ENCODE assay signal across 1 cellular context in the genomic region with DNA sequence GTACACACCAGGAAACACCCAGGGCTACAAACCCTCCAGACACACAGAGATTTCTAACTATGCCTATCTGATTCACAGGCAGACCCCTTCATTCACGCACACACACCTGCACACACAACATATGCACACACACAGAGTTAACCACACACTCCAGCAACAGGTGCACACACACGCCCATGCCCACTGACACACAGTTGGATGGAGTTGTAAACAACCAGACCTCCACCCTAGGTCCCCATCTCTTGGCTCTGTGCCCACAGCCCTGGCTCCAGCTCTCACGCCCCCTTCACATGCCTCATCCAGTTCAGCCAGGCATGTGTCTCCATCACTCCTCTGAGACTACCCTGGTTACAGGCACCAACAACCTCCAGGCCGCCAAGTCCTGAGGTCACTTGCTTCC.
TF ChIP-seq lines count a peak whose summit lies in the region.

No MANE protein-coding gene starts in this region.

TF ChIP-seq in HepG2, 621 proteins besides CTCF, POLR2A, EP300 and RAD21 (continued from another document):
- TF ChIP-seq ZXDC (CRISPR knock-in tag; IDR thresholded peaks at IDR 0.05) (no peak), ZFP37 (CRISPR knock-in tag; IDR thresholded peaks at IDR 0.05; ENCODE audit: borderline replicate concordance) (no peak), XRCC5 (optimal IDR thresholded peaks at IDR 0.05; ENCODE audit: low read length) (no peak), ZNF446 (CRISPR knock-in tag; IDR thresholded peaks at IDR 0.05) (no peak), SIN3A (IDR thresholded peaks at IDR 0.05; ENCODE audit: borderline replicate concordance, low read depth, low read length) (no peak), PRMT3 (CRISPR knock-in tag; IDR thresholded peaks at IDR 0.05; ENCODE audit: borderline replicate concordance, low read depth) (no peak), GATAD1 (CRISPR knock-in tag; IDR thresholded peaks at IDR 0.05) (no peak), ATF3 (CRISPR knock-in tag; IDR thresholded peaks at IDR 0.05) (no peak), GTF2F1 (IDR thresholded peaks at IDR 0.05; ENCODE audit: low read length) (no peak), ZNF704 (CRISPR knock-in tag; IDR thresholded peaks at IDR 0.05; ENCODE audit: borderline replicate concordance) (no peak), FOXO1 (CRISPR knock-in tag; IDR thresholded peaks at IDR 0.05) (no peak), TCF7 (IDR thresholded peaks at IDR 0.05; ENCODE audit: low read depth) (no peak), GMEB1 (CRISPR knock-in tag; IDR thresholded peaks at IDR 0.05; ENCODE audit: borderline replicate concordance) (no peak), PHF5A (CRISPR knock-in tag; IDR thresholded peaks at IDR 0.05; ENCODE audit: low read depth, unreplicated experiment) (no peak)
- TF ChIP-seq, protein P1, sequence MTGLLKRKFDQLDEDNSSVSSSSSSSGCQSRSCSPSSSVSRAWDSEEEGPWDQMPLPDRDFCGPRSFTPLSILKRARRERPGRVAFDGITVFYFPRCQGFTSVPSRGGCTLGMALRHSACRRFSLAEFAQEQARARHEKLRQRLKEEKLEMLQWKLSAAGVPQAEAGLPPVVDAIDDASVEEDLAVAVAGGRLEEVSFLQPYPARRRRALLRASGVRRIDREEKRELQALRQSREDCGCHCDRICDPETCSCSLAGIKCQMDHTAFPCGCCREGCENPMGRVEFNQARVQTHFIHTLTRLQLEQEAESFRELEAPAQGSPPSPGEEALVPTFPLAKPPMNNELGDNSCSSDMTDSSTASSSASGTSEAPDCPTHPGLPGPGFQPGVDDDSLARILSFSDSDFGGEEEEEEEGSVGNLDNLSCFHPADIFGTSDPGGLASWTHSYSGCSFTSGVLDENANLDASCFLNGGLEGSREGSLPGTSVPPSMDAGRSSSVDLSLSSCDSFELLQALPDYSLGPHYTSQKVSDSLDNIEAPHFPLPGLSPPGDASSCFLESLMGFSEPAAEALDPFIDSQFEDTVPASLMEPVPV (CRISPR knock-in tag; IDR thresholded peaks at IDR 0.05) = no peak
- TF ChIP-seq, protein P2, sequence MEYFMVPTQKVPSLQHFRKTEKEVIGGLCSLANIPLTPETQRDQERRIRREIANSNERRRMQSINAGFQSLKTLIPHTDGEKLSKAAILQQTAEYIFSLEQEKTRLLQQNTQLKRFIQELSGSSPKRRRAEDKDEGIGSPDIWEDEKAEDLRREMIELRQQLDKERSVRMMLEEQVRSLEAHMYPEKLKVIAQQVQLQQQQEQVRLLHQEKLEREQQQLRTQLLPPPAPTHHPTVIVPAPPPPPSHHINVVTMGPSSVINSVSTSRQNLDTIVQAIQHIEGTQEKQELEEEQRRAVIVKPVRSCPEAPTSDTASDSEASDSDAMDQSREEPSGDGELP (IDR thresholded peaks at IDR 0.05; ENCODE audit: borderline replicate concordance, low read depth) = no peak
- TF ChIP-seq, protein P3, sequence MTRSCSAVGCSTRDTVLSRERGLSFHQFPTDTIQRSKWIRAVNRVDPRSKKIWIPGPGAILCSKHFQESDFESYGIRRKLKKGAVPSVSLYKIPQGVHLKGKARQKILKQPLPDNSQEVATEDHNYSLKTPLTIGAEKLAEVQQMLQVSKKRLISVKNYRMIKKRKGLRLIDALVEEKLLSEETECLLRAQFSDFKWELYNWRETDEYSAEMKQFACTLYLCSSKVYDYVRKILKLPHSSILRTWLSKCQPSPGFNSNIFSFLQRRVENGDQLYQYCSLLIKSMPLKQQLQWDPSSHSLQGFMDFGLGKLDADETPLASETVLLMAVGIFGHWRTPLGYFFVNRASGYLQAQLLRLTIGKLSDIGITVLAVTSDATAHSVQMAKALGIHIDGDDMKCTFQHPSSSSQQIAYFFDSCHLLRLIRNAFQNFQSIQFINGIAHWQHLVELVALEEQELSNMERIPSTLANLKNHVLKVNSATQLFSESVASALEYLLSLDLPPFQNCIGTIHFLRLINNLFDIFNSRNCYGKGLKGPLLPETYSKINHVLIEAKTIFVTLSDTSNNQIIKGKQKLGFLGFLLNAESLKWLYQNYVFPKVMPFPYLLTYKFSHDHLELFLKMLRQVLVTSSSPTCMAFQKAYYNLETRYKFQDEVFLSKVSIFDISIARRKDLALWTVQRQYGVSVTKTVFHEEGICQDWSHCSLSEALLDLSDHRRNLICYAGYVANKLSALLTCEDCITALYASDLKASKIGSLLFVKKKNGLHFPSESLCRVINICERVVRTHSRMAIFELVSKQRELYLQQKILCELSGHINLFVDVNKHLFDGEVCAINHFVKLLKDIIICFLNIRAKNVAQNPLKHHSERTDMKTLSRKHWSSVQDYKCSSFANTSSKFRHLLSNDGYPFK (CRISPR knock-in tag; IDR thresholded peaks at IDR 0.05; ENCODE audit: borderline replicate concordance) = no peak
